In the genomic region with DNA sequence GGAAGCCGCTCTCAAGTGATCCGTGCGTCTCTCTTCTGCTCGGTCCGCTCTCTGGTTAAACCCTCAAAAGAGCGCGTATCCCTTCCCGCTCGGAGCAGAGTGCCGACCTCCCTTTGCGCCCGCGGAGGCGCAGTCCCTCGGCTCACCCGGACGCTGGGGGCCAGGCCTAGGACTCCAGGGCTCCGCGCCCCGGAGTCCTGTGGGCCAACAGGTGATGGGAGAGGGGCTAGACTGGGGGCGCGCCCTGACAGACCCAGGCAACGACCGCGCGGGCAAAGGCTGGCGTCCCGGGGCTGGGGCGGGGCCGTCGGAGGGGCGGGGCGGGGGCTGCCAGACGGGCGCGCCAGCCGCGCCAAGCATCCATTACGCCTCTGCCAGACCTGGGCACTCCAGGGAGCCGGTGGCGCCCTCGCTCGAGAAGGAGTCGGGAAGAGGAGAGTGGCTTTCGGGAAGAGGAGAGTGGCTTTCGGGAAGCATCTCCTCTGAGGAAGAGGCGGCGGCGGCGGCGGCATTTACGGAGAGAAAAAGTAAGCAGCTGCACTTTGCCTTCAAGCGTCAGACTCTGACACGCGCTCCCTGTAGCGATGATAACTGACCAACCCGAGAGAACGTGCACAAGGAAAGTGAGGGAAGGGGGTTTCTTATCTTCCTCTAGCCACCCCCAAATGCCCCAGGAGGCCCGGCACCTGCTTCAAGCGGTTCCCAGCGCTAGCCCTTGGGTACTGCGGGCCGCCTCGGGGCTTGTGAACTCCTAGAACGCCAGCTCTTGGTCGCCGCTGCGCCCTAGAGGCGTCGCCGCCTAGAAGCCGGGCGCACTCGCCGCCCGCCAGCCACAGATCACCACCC, we compare ENCODE assay signal across 9 cellular contexts. TPM values are rescaled to one million over a fixed set of nuclear protein-coding genes. Genes with fewer than 3 reads are reported as not detected.
A peak's percentile ranks its signal among the peaks of the same experiment; 100 is the strongest.
DNase-seq lines count a peak whose midpoint lies in the region; ATAC-seq and TF ChIP-seq lines count a peak whose summit lies in the region.
"Had no signal": no experiment of that assay in that cellular context is flagged by ENCODE, and none has a peak within 500 bp of the region (broad histone marks: within the 10 kb centered on the region; RNA-seq: fewer than 3 reads in every experiment).

No MANE protein-coding gene starts in this region.

- CTCF ChIA-PET in activated B cell treated with CpG ODN at 0.5 μM for 24 hours (lab: Charles Lee): no interaction called here

- H3K4me1 Mint-ChIP-seq in activated B cell treated with CpG ODN at 0.5 μM for 24 hours: peaks cover 26% of the 10 kb centered on the region

- TF ChIP-seq CTCF in LNCaP clone FGC (IDR thresholded peaks at IDR 0.05; ENCODE audit: control insufficient read depth, extremely low read depth, insufficient read depth): 0 out of 2 replicates have a peak, but pooled peaks have one; percentile 10
- no peak for TF ChIP-seq CTCF in activated B cell treated with CpG ODN at 0.5 μM for 24 hours (IDR thresholded peaks at IDR 0.05)
- TF ChIP-seq CTCF in right atrium auricular region (IDR thresholded peaks at IDR 0.05): peak in 1 of 2 donors; percentile 29
- TF ChIP-seq CTCF in retinal pigment epithelial cell (conservative IDR thresholded peaks at IDR 0.05; ENCODE audit: low read depth, low read length): no peak

- H3K4me1 ChIP-seq in right atrium auricular region: peaks cover 0 to 28% of the 10 kb centered on the region in 2 donors

- H3K27ac ChIP-seq in right atrium auricular region: peak overlapping the region; percentile 82 to 88

- peaks cover 0 to 5% of the 10 kb centered on the region in 2 donors for H3K27me3 ChIP-seq in right atrium auricular region

- no peaks in the 10 kb centered on the region for H3K36me3 ChIP-seq in right atrium auricular region

- peak overlapping the region; percentile 32 for H3K4me3 Mint-ChIP-seq in activated B cell treated with CpG ODN at 0.5 μM for 24 hours
- H3K4me3 Mint-ChIP-seq: dendritic cell treated with granulocyte-macrophage colony-stimulating factor and Interleukin-4, amounts not matched to agents 40 ng/mL and 50 ng/mL, for 4 days had no signal

- intact Hi-C loops in activated B cell treated with CpG ODN at 0.5 μM for 24 hours (cut with micrococcal nuclease): no loop called here

- peaks cover 41% of the 10 kb centered on the region for H3K27me3 Mint-ChIP-seq in activated B cell treated with CpG ODN at 0.5 μM for 24 hours

- DNase-seq in COR-L47 (lab: John Stamatoyannopoulos, UW) (peak; percentile 82), LNCaP clone FGC (ENCODE audit: low read depth) (no peak), activated B cell treated with CpG ODN at 0.5 μM for 24 hours (no peak), right atrium auricular region (ENCODE audit: low spot score) (no peak), retinal pigment epithelial cell (ENCODE audit: low read depth) (no peak)
- DNase-seq in activated CD4-positive, alpha-beta T cell treated with anti-CD3 and anti-CD28 coated beads for 1 hour: no peak

- POLR2A ChIA-PET in activated B cell treated with CpG ODN at 0.5 μM for 24 hours (lab: Charles Lee): no interaction called here

- peaks cover 1% of the 10 kb centered on the region for H3K36me3 Mint-ChIP-seq in activated B cell treated with CpG ODN at 0.5 μM for 24 hours (ENCODE audit: low read depth)

- no peak for ATAC-seq in activated B cell treated with CpG ODN at 0.5 μM for 24 hours (ENCODE audit: low read depth)
- no peak for ATAC-seq in HG02798 (IDR thresholded peaks at IDR 0.05; ENCODE audit: poor library complexity, unreplicated experiment)
- no peak for ATAC-seq in GM19324 (IDR thresholded peaks at IDR 0.05; ENCODE audit: low FRiP score, unreplicated experiment)

- H3K9me3 ChIP-seq in right atrium auricular region: no peaks in the 10 kb centered on the region

- H3K27ac Mint-ChIP-seq in activated B cell treated with CpG ODN at 0.5 μM for 24 hours: no peak overlapping the region
- H3K27ac Mint-ChIP-seq: dendritic cell treated with granulocyte-macrophage colony-stimulating factor and Interleukin-4, amounts not matched to agents 40 ng/mL and 50 ng/mL, for 4 days had no signal

- H3K9me3 Mint-ChIP-seq in activated B cell treated with CpG ODN at 0.5 μM for 24 hours: peaks cover 3% of the 10 kb centered on the region
- H3K9me3 Mint-ChIP-seq: dendritic cell treated with granulocyte-macrophage colony-stimulating factor and Interleukin-4, amounts not matched to agents 40 ng/mL and 50 ng/mL, for 4 days had no signal

- H3K4me3 ChIP-seq in LNCaP clone FGC (ENCODE audit: low read depth, low read length) (peak overlapping the region; percentile 56), right atrium auricular region (peak overlapping the region; percentile 64 to 65), retinal pigment epithelial cell (ENCODE audit: low read length) (peak overlapping the region; percentile 78)

RNA-seq across cellular contexts. Expression of a gene that starts 2.6 kb away (rescaled TPM):
- not detected in 2 replicates for total RNA-seq in activated B cell treated with CpG ODN at 0.5 μM for 24 hours
- 1 to 10 TPM; 8.4 to 8.8 TPM for total RNA-seq in right atrium auricular region
